ENCODE assay signal across 1 cellular context in genomic region chr3:142723968-142724681, GRCh38.
TF ChIP-seq lines count a peak whose summit lies in the region.

Gene TRPC1 (plus strand): TSS chr3:142724034. CDS start chr3:142724560, 526 bp downstream.

TF ChIP-seq in SK-N-SH, 30 proteins besides CTCF, POLR2A, EP300 and RAD21 (continued from another document):
- TF ChIP-seq ZBTB33 (IDR thresholded peaks at IDR 0.05; ENCODE audit: borderline replicate concordance, low read depth) (no peak), RCOR1 (IDR thresholded peaks at IDR 0.05; ENCODE audit: low read length) (peak; percentile 36; the same call in 1 of the 2 replicates), MXI1 (IDR thresholded peaks at IDR 0.05; ENCODE audit: low read depth, low read length) (peak; percentile 61), EZH2phosphoT487 (IDR thresholded peaks at IDR 0.05; ENCODE audit: borderline replicate concordance, low read depth) (no peak), FOXJ3 (CRISPR knock-in tag; IDR thresholded peaks at IDR 0.05) (no peak), MEF2A (IDR thresholded peaks at IDR 0.05; ENCODE audit: borderline replicate concordance, low read depth) (no peak), REST (IDR thresholded peaks at IDR 0.05; ENCODE audit: low read depth, low read length) (0 out of 2 replicates have a peak, but pooled peaks have one; percentile 27), POLR2AphosphoS5 (IDR thresholded peaks at IDR 0.05; ENCODE audit: low read depth, low read length) (peak; percentile 84), RXRA (IDR thresholded peaks at IDR 0.05; ENCODE audit: borderline replicate concordance, low read depth) (no peak), FOXM1 (IDR thresholded peaks at IDR 0.05; ENCODE audit: low read depth) (no peak), NRF1 (IDR thresholded peaks at IDR 0.05; ENCODE audit: low read depth, low read length) (peak; percentile 67), FOSL2 (IDR thresholded peaks at IDR 0.05; ENCODE audit: borderline replicate concordance, low read depth) (no peak), SMC3 (IDR thresholded peaks at IDR 0.05; ENCODE audit: low read depth, low read length) (no peak), TAF1 (IDR thresholded peaks at IDR 0.05; ENCODE audit: borderline replicate concordance, low read depth, low read length) (peak; percentile 60), GABPA (IDR thresholded peaks at IDR 0.05; ENCODE audit: low read depth) (no peak), TCF12 (IDR thresholded peaks at IDR 0.05) (no peak), RFX5 (IDR thresholded peaks at IDR 0.05; ENCODE audit: low read length) (no peak), YY1 (IDR thresholded peaks at IDR 0.05; ENCODE audit: low read depth) (peak; percentile 80; the same call in 1 of the 2 replicates), IRF3 (IDR thresholded peaks at IDR 0.05; ENCODE audit: low read depth, low read length) (no peak), GATA2 (CRISPR knock-in tag; IDR thresholded peaks at IDR 0.05) (no peak), JUND (IDR thresholded peaks at IDR 0.05) (no peak), NFIC (IDR thresholded peaks at IDR 0.05; ENCODE audit: borderline replicate concordance) (no peak), ELF1 (IDR thresholded peaks at IDR 0.05) (no peak), CHD2 (IDR thresholded peaks at IDR 0.05; ENCODE audit: low read length, partially characterized antibody) (no peak)
- TF ChIP-seq, protein P1, sequence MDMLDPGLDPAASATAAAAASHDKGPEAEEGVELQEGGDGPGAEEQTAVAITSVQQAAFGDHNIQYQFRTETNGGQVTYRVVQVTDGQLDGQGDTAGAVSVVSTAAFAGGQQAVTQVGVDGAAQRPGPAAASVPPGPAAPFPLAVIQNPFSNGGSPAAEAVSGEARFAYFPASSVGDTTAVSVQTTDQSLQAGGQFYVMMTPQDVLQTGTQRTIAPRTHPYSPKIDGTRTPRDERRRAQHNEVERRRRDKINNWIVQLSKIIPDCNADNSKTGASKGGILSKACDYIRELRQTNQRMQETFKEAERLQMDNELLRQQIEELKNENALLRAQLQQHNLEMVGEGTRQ (IDR thresholded peaks at IDR 0.05; ENCODE audit: borderline replicate concordance, low read depth, low read length) = no peak
- TF ChIP-seq, protein P2, sequence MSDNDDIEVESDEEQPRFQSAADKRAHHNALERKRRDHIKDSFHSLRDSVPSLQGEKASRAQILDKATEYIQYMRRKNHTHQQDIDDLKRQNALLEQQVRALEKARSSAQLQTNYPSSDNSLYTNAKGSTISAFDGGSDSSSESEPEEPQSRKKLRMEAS (IDR thresholded peaks at IDR 0.05; ENCODE audit: low read depth) = no peak
- TF ChIP-seq, protein P3, sequence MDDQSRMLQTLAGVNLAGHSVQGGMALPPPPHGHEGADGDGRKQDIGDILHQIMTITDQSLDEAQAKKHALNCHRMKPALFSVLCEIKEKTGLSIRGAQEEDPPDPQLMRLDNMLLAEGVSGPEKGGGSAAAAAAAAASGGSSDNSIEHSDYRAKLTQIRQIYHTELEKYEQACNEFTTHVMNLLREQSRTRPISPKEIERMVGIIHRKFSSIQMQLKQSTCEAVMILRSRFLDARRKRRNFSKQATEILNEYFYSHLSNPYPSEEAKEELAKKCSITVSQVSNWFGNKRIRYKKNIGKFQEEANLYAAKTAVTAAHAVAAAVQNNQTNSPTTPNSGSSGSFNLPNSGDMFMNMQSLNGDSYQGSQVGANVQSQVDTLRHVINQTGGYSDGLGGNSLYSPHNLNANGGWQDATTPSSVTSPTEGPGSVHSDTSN (IDR thresholded peaks at IDR 0.05) = no peak
TF ChIP-seq in SK-N-SH: peak in this region for 8.
